Comparison of ENCODE assay signal across 9 cellular contexts in genomic region chr1:204959374-204959773, GRCh38.
"Had no signal": no experiment of that assay in that cellular context is flagged by ENCODE, and none has a peak within 500 bp of the region (broad histone marks: within the 10 kb centered on the region; RNA-seq: fewer than 3 reads in every experiment).

No MANE protein-coding gene starts in this region.

- H3K27ac Mint-ChIP-seq: activated T-cell treated with anti-CD3 and anti-CD28 coated beads, Interleukin-2, amount 50 U/mL, for 72 hours; nephron; T-helper 2 cell treated with Interferon-gamma antibody and Interleukin-4, amounts not matched to agents 5 μg/mL and 100 μg/mL, for 36 hours had no signal

- H3K4me1 Mint-ChIP-seq: nephron; stimulated activated naive CD8-positive, alpha-beta T cell treated with anti-CD3 and anti-CD28 coated beads, Interleukin-15, amount 100 ng/mL, for 72 hours had no signal

- ATAC-seq: activated T-cell treated with anti-CD3 and anti-CD28 coated beads, Interleukin-2, amount 50 U/mL, for 72 hours; stimulated activated naive CD8-positive, alpha-beta T cell treated with anti-CD3 and anti-CD28 coated beads, Interleukin-15, amount 100 ng/mL, for 72 hours had no signal

- H3K9me3 ChIP-seq: uterus had no signal

- H3K27ac ChIP-seq: uterus had no signal

- H3K36me3 ChIP-seq: uterus had no signal

- H3K9me3 Mint-ChIP-seq: activated T-cell treated with anti-CD3 and anti-CD28 coated beads, Interleukin-2, amount 50 U/mL, for 72 hours; nephron; stimulated activated naive CD8-positive, alpha-beta T cell treated with anti-CD3 and anti-CD28 coated beads, Interleukin-15, amount 100 ng/mL, for 72 hours; T-helper 2 cell treated with Interferon-gamma antibody and Interleukin-4, amounts not matched to agents 5 μg/mL and 100 μg/mL, for 36 hours had no signal

- H3K4me3 Mint-ChIP-seq: activated T-cell treated with anti-CD3 and anti-CD28 coated beads, Interleukin-2, amount 50 U/mL, for 72 hours; nephron; stimulated activated naive CD8-positive, alpha-beta T cell treated with anti-CD3 and anti-CD28 coated beads, Interleukin-15, amount 100 ng/mL, for 72 hours; T-helper 2 cell treated with Interferon-gamma antibody and Interleukin-4, amounts not matched to agents 5 μg/mL and 100 μg/mL, for 36 hours had no signal

- H3K4me1 ChIP-seq: uterus had no signal

- H3K27me3 ChIP-seq: uterus had no signal

- DNase-seq: activated CD4-positive, alpha-beta T cell treated with anti-CD3 and anti-CD28 coated beads, Interleukin-2, amount 50 U/mL, for 4 hours; activated CD4-positive, CD25-positive, alpha-beta regulatory T cell treated with anti-CD3 and anti-CD28 coated beads, Interleukin-2, amount 50 U/mL, for 72 hours; activated T-cell treated with anti-CD3 and anti-CD28 coated beads, Interleukin-2, amount 50 U/mL, for 72 hours; mesenchymal stem cell; stimulated activated CD4-positive, alpha-beta T cell treated with anti-CD3 and anti-CD28 coated beads, Interleukin-4, amount 100 ng/mL, for 1 hour; stimulated activated naive CD8-positive, alpha-beta T cell treated with anti-CD3 and anti-CD28 coated beads, Interleukin-15, amount 100 ng/mL, for 72 hours; uterus had no signal

- H3K4me3 ChIP-seq: uterus had no signal
